ENCODE assay signal across 13 cellular contexts in the genomic region with DNA sequence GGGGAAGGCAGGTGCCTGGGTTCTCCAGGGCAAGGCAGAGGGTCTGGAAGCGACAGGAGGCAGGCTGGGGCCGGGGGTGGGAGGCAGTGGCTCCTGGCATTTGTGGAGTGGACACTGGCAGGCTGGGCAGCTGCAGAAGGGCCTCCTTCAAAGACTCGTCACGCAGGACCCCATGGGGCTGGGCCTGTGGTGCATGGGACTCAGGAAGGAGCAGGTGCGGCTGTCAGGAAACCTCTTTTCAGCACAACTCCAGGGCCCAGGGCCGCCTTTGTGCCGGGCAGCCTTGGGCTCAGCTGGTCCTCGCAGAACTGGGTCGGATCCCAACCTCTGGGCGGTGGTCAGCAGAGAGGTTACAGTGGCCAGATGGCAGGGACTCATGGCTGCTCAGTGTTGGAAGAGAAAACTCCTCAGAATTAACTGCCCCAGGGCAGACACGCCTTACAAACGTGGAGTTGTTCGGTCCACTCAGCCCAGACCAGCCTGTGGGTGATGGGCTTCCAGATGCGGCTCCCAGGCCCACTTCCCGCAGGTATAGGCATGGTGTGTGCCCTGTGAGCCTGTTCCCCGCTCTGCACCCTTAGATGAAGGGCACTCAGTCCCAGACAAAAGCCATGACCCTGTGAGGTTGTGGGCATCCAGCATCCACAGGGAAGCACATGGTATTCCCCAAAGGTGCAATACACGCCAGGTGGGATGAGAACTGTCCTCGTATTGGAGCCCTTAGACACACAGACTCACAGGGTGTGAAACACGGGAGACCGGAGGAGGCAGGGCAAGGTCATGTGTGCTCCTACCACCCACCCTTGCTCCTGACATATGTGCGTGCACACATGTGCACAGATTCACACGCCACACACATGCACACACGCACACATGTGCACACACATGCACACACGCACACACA.
"Had no signal": no experiment of that assay in that cellular context is flagged by ENCODE, and none has a peak within 500 bp of the region (broad histone marks: within the 10 kb centered on the region; RNA-seq: fewer than 3 reads in every experiment).

No MANE protein-coding gene starts in this region.

- H3K4me1 ChIP-seq: heart right ventricle had no signal

- DNase-seq: activated CD4-positive, alpha-beta T cell treated with anti-CD3 and anti-CD28 coated beads for 48 hours; activated gamma-delta T cell treated with Interleukin-2 at 50 U/mL for 16 hours; activated naive CD8-positive, alpha-beta T cell treated with anti-CD3 and anti-CD28 coated beads for 36 hours; activated T-cell treated with anti-CD3 and anti-CD28 coated beads, Interleukin-2, amount 50 U/mL, for 4 hours; foreskin melanocyte; heart right ventricle; left ventricle myocardium superior; mesendoderm; right cardiac atrium; small intestine; T-helper 17 cell had no signal

- H3K27ac Mint-ChIP-seq: activated naive CD8-positive, alpha-beta T cell treated with anti-CD3 and anti-CD28 coated beads for 36 hours; T-helper 17 cell had no signal

- ATAC-seq: activated T-cell treated with anti-CD3 and anti-CD28 coated beads, Interleukin-2, amount 50 U/mL, for 4 hours; left ventricle myocardium superior; T-helper 17 cell had no signal

- H3K4me3 Mint-ChIP-seq: activated naive CD8-positive, alpha-beta T cell treated with anti-CD3 and anti-CD28 coated beads for 36 hours; activated T-cell treated with anti-CD3 and anti-CD28 coated beads, Interleukin-2, amount 50 U/mL, for 4 hours; neural crest cell; T-helper 17 cell; WTC11 had no signal

- H3K4me3 ChIP-seq: heart right ventricle had no signal

- H3K36me3 ChIP-seq: heart right ventricle had no signal

- H3K4me1 Mint-ChIP-seq: activated naive CD8-positive, alpha-beta T cell treated with anti-CD3 and anti-CD28 coated beads for 36 hours had no signal

- H3K9me3 ChIP-seq: heart right ventricle had no signal

- H3K9me3 Mint-ChIP-seq: activated T-cell treated with anti-CD3 and anti-CD28 coated beads, Interleukin-2, amount 50 U/mL, for 4 hours had no signal

- H3K27ac ChIP-seq: heart right ventricle had no signal

- H3K36me3 Mint-ChIP-seq: activated naive CD8-positive, alpha-beta T cell treated with anti-CD3 and anti-CD28 coated beads for 36 hours; WTC11 had no signal
